13 cellular contexts compared by ENCODE assay signal in genomic region chr11:68047437-68048290, GRCh38.
"Had no signal": no experiment of that assay in that cellular context is flagged by ENCODE, and none has a peak within 500 bp of the region (broad histone marks: within the 10 kb centered on the region; RNA-seq: fewer than 3 reads in every experiment).

No MANE protein-coding gene starts in this region.

- H3K4me1 Mint-ChIP-seq: activated B cell treated with CpG ODN at 0.5 μM for 24 hours, memory B cell, nephron had no signal

- H3K36me3 Mint-ChIP-seq: activated naive CD8-positive, alpha-beta T cell had no signal

- H3K9me3 Mint-ChIP-seq: activated B cell treated with CpG ODN at 0.5 μM for 24 hours; memory B cell; nephron; T-helper 1 cell treated with Interleukin-12 subunit alpha and Interleukin-12 subunit beta and Interleukin-4 antibody, amounts not matched to agents 30 μg/mL and 1 μg/mL, for 36 hours had no signal

- H3K27me3 Mint-ChIP-seq: activated B cell treated with CpG ODN at 0.5 μM for 24 hours; activated naive CD8-positive, alpha-beta T cell; memory B cell had no signal

- H3K4me3 Mint-ChIP-seq: activated B cell treated with CpG ODN at 0.5 μM for 24 hours; activated naive CD8-positive, alpha-beta T cell; memory B cell; nephron; T-helper 1 cell treated with Interleukin-12 subunit alpha and Interleukin-12 subunit beta and Interleukin-4 antibody, amounts not matched to agents 30 μg/mL and 1 μg/mL, for 36 hours had no signal

- H3K27ac Mint-ChIP-seq: activated B cell treated with CpG ODN at 0.5 μM for 24 hours; activated naive CD8-positive, alpha-beta T cell; memory B cell; nephron; T-helper 1 cell treated with Interleukin-12 subunit alpha and Interleukin-12 subunit beta and Interleukin-4 antibody, amounts not matched to agents 30 μg/mL and 1 μg/mL, for 36 hours had no signal

- H3K27ac ChIP-seq: brain microvascular endothelial cell, heart left ventricle, tibial nerve had no signal

- H3K9me3 ChIP-seq: heart left ventricle, tibial nerve had no signal

- H3K4me3 ChIP-seq: heart left ventricle, tibial nerve had no signal

- DNase-seq: activated B cell treated with CpG ODN at 0.5 μM for 24 hours; activated CD4-positive, alpha-beta T cell treated with anti-CD3 and anti-CD28 coated beads, Interleukin-2, amount 50 U/mL, for 1 hour; activated effector memory CD4-positive, alpha-beta T cell treated with anti-CD3 and anti-CD28 coated beads, Interleukin-2, amount 50 U/mL, for 16 hours; activated T-cell treated with anti-CD3 and anti-CD28 coated beads, Interleukin-2, amount 50 U/mL, for 1 hour; brain microvascular endothelial cell; foreskin melanocyte; left colon had no signal

- H3K27me3 ChIP-seq: brain microvascular endothelial cell, heart left ventricle, tibial nerve had no signal
